In genomic region chr3:51966941-51967383, GRCh38 we compare ENCODE assay signal across 8 cellular contexts. TPM values are rescaled to one million over a fixed set of nuclear protein-coding genes. Genes with fewer than 3 reads are reported as not detected.
DNase-seq lines count a peak whose midpoint lies in the region; ATAC-seq and TF ChIP-seq lines count a peak whose summit lies in the region.

No MANE protein-coding gene starts in this region.

- intact Hi-C loops in heart right ventricle (cut with DNase I) = loop anchor here in 2 of 10 donors (2.0 kb wide), 1 partner anchor 24 kb away; the partner anchor contains the start of gene PARP3 (in 2 of the 2)

- H3K4me1 Mint-ChIP-seq in stimulated activated naive CD8-positive, alpha-beta T cell treated with anti-CD3 and anti-CD28 coated beads, Interleukin-15, Interleukin-2, amounts not matched to agents 100 ng/mL and 50 ng/mL, for 24 hours (ENCODE audit: low read depth) = peaks cover 11% of the 10 kb centered on the region

- H3K36me3 ChIP-seq in WERI-Rb-1 (peaks cover 75% of the 10 kb centered on the region), heart right ventricle (peaks cover 0 to 16% (median 0%) of the 10 kb centered on the region in 9 donors)

- peak overlapping the region; percentile 74 for H3K4me3 Mint-ChIP-seq in stimulated activated naive CD8-positive, alpha-beta T cell treated with anti-CD3 and anti-CD28 coated beads, Interleukin-15, Interleukin-2, amounts not matched to agents 100 ng/mL and 50 ng/mL, for 24 hours

- peaks cover 29 to 74% (median 51%) of the 10 kb centered on the region in 9 donors for H3K4me1 ChIP-seq in heart right ventricle

- no peak for DNase-seq in stimulated activated naive CD8-positive, alpha-beta T cell treated with anti-CD3 and anti-CD28 coated beads, Interleukin-15, Interleukin-2, amounts not matched to agents 100 U/mL and 50 U/mL, for 24 hours
- DNase-seq in WERI-Rb-1 = peak; percentile 34
- DNase-seq in heart right ventricle = no peak
- no peak for DNase-seq in skeletal muscle cell (ENCODE audit: low read depth)
- DNase-seq in HPDE6-E6E7 (ENCODE audit: extremely low spot score) = no peak
- DNase-seq in ecto neural progenitor cell (ENCODE audit: low spot score) = no peak

- H3K9me3 ChIP-seq in WERI-Rb-1 (ENCODE audit: severe bottlenecking) (no peaks in the 10 kb centered on the region), heart right ventricle (no peaks in the 10 kb centered on the region)

- H3K27me3 ChIP-seq in WERI-Rb-1 (ENCODE audit: insufficient read depth, low read depth, severe bottlenecking) = no peaks in the 10 kb centered on the region
- peaks cover 0 to 20% (median 0%) of the 10 kb centered on the region in 7 donors for H3K27me3 ChIP-seq in heart right ventricle

- H3K27ac ChIP-seq in WERI-Rb-1 (peak overlapping the region; percentile 100), heart right ventricle (peak overlapping the region; percentile 77 to 98 (median 94))

- TF ChIP-seq CTCF in WERI-Rb-1 (IDR thresholded peaks at IDR 0.05; ENCODE audit: low read depth, low read length) = no peak
- TF ChIP-seq CTCF in heart right ventricle (IDR thresholded peaks at IDR 0.05) = no peak

- WGBS in heart right ventricle, 2 donors = 2 to 3% methylated on average over 26 to 33 of the region's 33 CpGs

- H3K27ac Mint-ChIP-seq in stimulated activated naive CD8-positive, alpha-beta T cell treated with anti-CD3 and anti-CD28 coated beads, Interleukin-15, Interleukin-2, amounts not matched to agents 100 ng/mL and 50 ng/mL, for 24 hours = no peak overlapping the region

- no peaks in the 10 kb centered on the region for H3K9me3 Mint-ChIP-seq in stimulated activated naive CD8-positive, alpha-beta T cell treated with anti-CD3 and anti-CD28 coated beads, Interleukin-15, Interleukin-2, amounts not matched to agents 100 ng/mL and 50 ng/mL, for 24 hours

- H3K36me3 Mint-ChIP-seq in stimulated activated naive CD8-positive, alpha-beta T cell treated with anti-CD3 and anti-CD28 coated beads, Interleukin-15, Interleukin-2, amounts not matched to agents 100 ng/mL and 50 ng/mL, for 24 hours (ENCODE audit: low read depth) = no peaks in the 10 kb centered on the region

- no peak for ATAC-seq in stimulated activated naive CD8-positive, alpha-beta T cell treated with anti-CD3 and anti-CD28 coated beads, Interleukin-15, Interleukin-2, amounts not matched to agents 100 U/mL and 50 U/mL, for 24 hours
- ATAC-seq in heart right ventricle = peak in 2 of 8 donors; percentile 1 to 3
- no peak for ATAC-seq in HG03175 (IDR thresholded peaks at IDR 0.05; ENCODE audit: unreplicated experiment)

- H3K4me3 ChIP-seq in WERI-Rb-1 (ENCODE audit: low read depth, low read length) (peak overlapping the region; percentile 93), heart right ventricle (peak overlapping the region; percentile 62 to 85 (median 77)), skeletal muscle cell (ENCODE audit: low read depth, low read length) (peak overlapping the region; percentile 75)

- H3K27me3 Mint-ChIP-seq in stimulated activated naive CD8-positive, alpha-beta T cell treated with anti-CD3 and anti-CD28 coated beads, Interleukin-15, Interleukin-2, amounts not matched to agents 100 ng/mL and 50 ng/mL, for 24 hours = no peaks in the 10 kb centered on the region

RNA-seq across cellular contexts. Expression of gene PCBP4, which starts 0.3 kb away (rescaled TPM):
- total RNA-seq in heart right ventricle = 10 to 100 TPM; 55.1 to 85.9 (median 59.9) TPM
- polyA plus RNA-seq in heart right ventricle = 100 to 1,000 TPM in 1 of 2 donors, 10 to 100 TPM in 1; 63.8 to 123 TPM

RNA-seq across cellular contexts. Expression of gene ABHD14B, which starts 6.9 kb away (rescaled TPM):
- total RNA-seq in heart right ventricle = 10 to 100 TPM in 8 of 10 donors, 1 to 10 TPM in 2; 7.5 to 19.0 (median 12.0) TPM
- 10 to 100 TPM; 14.6 to 47.5 TPM for polyA plus RNA-seq in heart right ventricle

RNA-seq across cellular contexts. Expression of gene ABHD14A, which starts 7.9 kb away (rescaled TPM):
- total RNA-seq in heart right ventricle = 10 to 100 TPM; 19.3 to 38.6 (median 23.6) TPM
- polyA plus RNA-seq in heart right ventricle = 10 to 100 TPM; 26.3 to 80.1 TPM

RNA-seq across cellular contexts. Expression of gene GPR62, which starts 11.8 kb away (rescaled TPM):
- total RNA-seq in heart right ventricle = under 1 TPM in 8 of 10 donors, not detected in 2; 0.14 to 0.38 (median 0.23) TPM
- polyA plus RNA-seq in heart right ventricle = under 1 TPM; 0.01 to 0.15 TPM

RNA-seq across cellular contexts. Expression of gene ACY1, which starts 16.4 kb away (rescaled TPM):
- total RNA-seq in heart right ventricle = 10 to 100 TPM; 18.7 to 45.6 (median 24.7) TPM
- polyA plus RNA-seq in heart right ventricle = 10 to 100 TPM; 24.6 to 28.3 TPM
